Comparison of ENCODE assay signal across 10 cellular contexts in the genomic region with DNA sequence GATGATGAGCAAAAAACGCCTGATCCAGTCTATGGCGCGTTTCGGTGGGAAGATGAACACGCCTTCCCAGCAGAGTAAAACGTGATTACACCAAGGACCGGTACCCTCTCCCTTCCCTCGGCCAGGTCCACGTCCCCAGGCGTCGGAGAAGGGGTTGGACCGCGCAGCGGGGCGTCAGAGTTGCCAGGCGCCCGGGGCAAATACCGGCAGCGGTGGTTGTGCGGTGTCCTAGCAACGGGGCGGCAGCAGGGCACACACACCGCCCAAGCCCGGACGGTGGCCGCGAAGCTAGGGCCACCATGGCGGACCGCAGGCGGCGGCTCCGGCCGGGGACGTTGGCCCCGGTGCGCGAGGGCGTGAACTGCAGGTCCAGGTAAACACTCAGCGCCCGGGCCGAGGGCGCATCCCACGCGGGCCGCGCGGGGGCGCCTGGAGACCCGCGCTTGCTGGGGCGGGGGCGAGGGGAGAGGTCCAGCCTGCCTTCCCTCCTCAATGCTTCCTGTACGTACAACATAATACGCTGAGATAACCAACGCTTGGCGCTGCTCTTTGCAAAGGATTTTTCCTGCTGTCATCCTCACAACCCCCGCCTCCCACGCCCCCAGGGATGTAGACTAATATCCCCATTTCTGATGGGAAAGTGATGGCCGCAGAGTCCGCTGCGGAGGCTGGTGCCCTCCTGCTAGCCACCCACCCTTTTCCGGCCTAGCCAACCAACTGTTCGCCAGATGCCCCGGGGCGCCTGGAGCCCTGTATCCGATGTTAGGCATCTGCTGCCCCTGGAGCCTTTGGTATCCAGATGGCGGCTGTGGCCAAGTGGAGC. TPM values are rescaled to one million over a fixed set of nuclear protein-coding genes. Genes with fewer than 3 reads are reported as not detected.
DNase-seq lines count a peak whose midpoint lies in the region; TF ChIP-seq lines count a peak whose summit lies in the region.
"Had no signal": no experiment of that assay in that cellular context is flagged by ENCODE, and none has a peak within 500 bp of the region (broad histone marks: within the 10 kb centered on the region; RNA-seq: fewer than 3 reads in every experiment).

A gene with protein sequence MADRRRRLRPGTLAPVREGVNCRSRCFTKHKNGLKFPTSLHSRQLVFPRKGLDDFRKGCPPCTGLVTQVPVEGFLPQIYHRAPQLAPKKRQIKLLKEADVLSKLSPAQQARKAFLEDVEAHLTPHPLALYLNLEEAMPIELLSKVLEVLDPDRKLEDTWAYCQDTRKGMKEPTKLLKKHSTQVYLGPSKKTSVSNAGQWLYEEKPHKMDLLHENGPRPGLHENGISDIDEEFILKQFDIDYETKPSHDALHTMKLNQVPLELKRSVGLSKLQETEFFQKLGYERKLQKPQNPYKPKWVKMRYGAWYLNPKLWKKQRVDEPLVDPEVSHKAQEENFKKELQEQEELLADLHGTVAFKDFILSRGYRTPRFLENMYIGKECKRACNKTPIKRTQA (plus strand): TSS at position 274 of the 823 bp plus-strand sequence. CDS start 26 bp downstream, at position 300.

- H3K4me3 ChIP-seq in WERI-Rb-1 (ENCODE audit: low read depth, low read length): peak within 1 kb of the TSS; percentile 64
- H3K4me3 ChIP-seq in choroid plexus epithelial cell (ENCODE audit: low read depth, low read length): peak within 1 kb of the TSS; percentile 52
- H3K4me3 ChIP-seq in smooth muscle cell: peak within 1 kb of the TSS; percentile 63

- peak within 1 kb of the TSS; percentile 43 for H3K27ac ChIP-seq in WERI-Rb-1
- H3K27ac ChIP-seq in smooth muscle cell (ENCODE audit: low read depth): no peak within 1 kb of the TSS
- H3K27ac ChIP-seq: BLaER1 treated with 17β-estradiol and CSF1 and Interleukin-3, amounts not matched to agents 10 nM and 100 nM had no signal

- 11% methylated on average over 59 of the region's 67 CpGs for WGBS in smooth muscle cell (ENCODE audit: low lambda C conversion rate)

- H3K79me2 ChIP-seq in smooth muscle cell (ENCODE audit: low read depth): no peaks in the 10 kb centered on the region

- no peaks in the 10 kb centered on the region for H3K36me3 ChIP-seq in WERI-Rb-1
- H3K36me3 ChIP-seq in smooth muscle cell (ENCODE audit: low read depth): no peaks in the 10 kb centered on the region
- H3K36me3 ChIP-seq: BLaER1 treated with 17β-estradiol and CSF1 and Interleukin-3, amounts not matched to agents 10 nM and 100 nM had no signal

- TF ChIP-seq CTCF in WERI-Rb-1 (IDR thresholded peaks at IDR 0.05; ENCODE audit: low read depth, low read length) (peak; percentile 81), choroid plexus epithelial cell (conservative IDR thresholded peaks at IDR 0.05; ENCODE audit: low read depth, low read length) (peak; percentile 16), smooth muscle cell (IDR thresholded peaks at IDR 0.05; ENCODE audit: borderline replicate concordance, insufficient read depth, poor library complexity, severe bottlenecking) (peak; percentile 37)

- H3K27me3 ChIP-seq in WERI-Rb-1 (ENCODE audit: insufficient read depth, low read depth, severe bottlenecking) (no peaks in the 10 kb centered on the region), smooth muscle cell (ENCODE audit: low read depth) (peaks cover 32% of the 10 kb centered on the region)

- H3F3A ChIP-seq in smooth muscle cell (ENCODE audit: low read depth): no peaks in the 10 kb centered on the region

- H3K9me3 ChIP-seq in WERI-Rb-1 (ENCODE audit: severe bottlenecking) (no peaks in the 10 kb centered on the region), smooth muscle cell (replicated peaks; ENCODE audit: low read depth) (no peaks in the 10 kb centered on the region)

- H2AFZ ChIP-seq in smooth muscle cell (ENCODE audit: low read depth): peak within 1 kb of the TSS; percentile 77

- H4K20me1 ChIP-seq in smooth muscle cell (ENCODE audit: low read depth): no peaks in the 10 kb centered on the region
- H4K20me1 ChIP-seq: BLaER1 treated with 17β-estradiol and CSF1 and Interleukin-3, amounts not matched to agents 10 nM and 100 nM had no signal

- peaks cover 6% of the 10 kb centered on the region for H3K4me1 ChIP-seq in smooth muscle cell (ENCODE audit: low read depth)
- H3K4me1 ChIP-seq: BLaER1 treated with 17β-estradiol and CSF1 and Interleukin-3, amounts not matched to agents 10 nM and 100 nM had no signal

- peak; percentile 5 for DNase-seq in NCI-H2107 (lab: John Stamatoyannopoulos, UW)
- DNase-seq in NCI-H2107 treated with DMSO at 0.1 percent for 48 hours (lab: John Stamatoyannopoulos, UW; ENCODE audit: unreplicated experiment): no peak
- peak; percentile 42 for DNase-seq in NCI-H1694 treated with DMSO at 0.1 percent for 48 hours (lab: John Stamatoyannopoulos, UW)
- DNase-seq in WERI-Rb-1: peak; percentile 88
- peak; percentile 23 for DNase-seq in choroid plexus epithelial cell (ENCODE audit: low read depth)
- DNase-seq in kidney glomerular epithelial cell (lab: John Stamatoyannopoulos, UW): peak; percentile 34
- peak; percentile 22 for DNase-seq in smooth muscle cell (lab: John Stamatoyannopoulos, UW; ENCODE audit: unreplicated experiment)
- no peak for DNase-seq in foreskin melanocyte

- H3K9ac ChIP-seq in smooth muscle cell (ENCODE audit: low read depth): peak within 1 kb of the TSS; percentile 87
- H3K9ac ChIP-seq: BLaER1 treated with 17β-estradiol and CSF1 and Interleukin-3, amounts not matched to agents 10 nM and 100 nM had no signal

- H3K4me2 ChIP-seq in smooth muscle cell: peak within 1 kb of the TSS; percentile 97
- H3K4me2 ChIP-seq: BLaER1 treated with 17β-estradiol and CSF1 and Interleukin-3, amounts not matched to agents 10 nM and 100 nM had no signal

RNA-seq across cellular contexts. Expression of the gene that starts here (rescaled TPM):
- 0.63 and 1.8 TPM in 2 replicates for total RNA-seq in smooth muscle cell
- polyA plus RNA-seq in smooth muscle cell: 0.73 and 3.5 TPM in 2 replicates
- total RNA-seq: glomerular endothelial cell had no signal

Comparison
In these comparisons a context has a peak if more than half of its experiments do, and no peak if none do; other contexts are left out.
1. DNase-seq: peak in NCI-H2107 (single experiment), NCI-H1694 treated with DMSO at 0.1 percent for 48 hours (single experiment), WERI-Rb-1 (single experiment), choroid plexus epithelial cell (single experiment), kidney glomerular epithelial cell (single experiment) and smooth muscle cell (single experiment); none in NCI-H2107 treated with DMSO at 0.1 percent for 48 hours (single experiment) and foreskin melanocyte (single experiment).
2. CTCF ChIP-seq: peak in every context shown above with its lines; median percentile 81 in WERI-Rb-1; 37 in smooth muscle cell; 16 in choroid plexus epithelial cell.
3. Peak in every context shown above with its lines, with median percentiles within 50 percentile points of each other: H3K4me3 ChIP-seq.